Comparison of ENCODE assay signal across 8 cellular contexts in genomic region chr16:18561727-18562314, GRCh38. TPM values are rescaled to one million over a fixed set of nuclear protein-coding genes. Genes with fewer than 3 reads are reported as not detected.
DNase-seq lines count a peak whose midpoint lies in the region; ATAC-seq and TF ChIP-seq lines count a peak whose summit lies in the region.
"Not testable (repeated sequence)": the region's sequence is repeated elsewhere in the genome, so short reads cannot be mapped to it uniquely, and the experiment has no call there.

TSS of gene NOMO2 (minus strand) at chr16:18562097. CDS start at chr16:18562040, 57 bp downstream.

- POLR2A ChIA-PET in CD4-positive, alpha-beta memory T cell (lab: Charles Lee; ENCODE audit: partially characterized antibody) = not testable (repeated sequence)
- POLR2A ChIA-PET in T-cell (lab: Charles Lee) = interaction anchor here in 1 of 2 donors (0.6 kb wide), 1 partner anchor 1307 kb away, joined by 3 read pairs; no protein-coding TSS in a partner anchor

- H3K9me3 ChIP-seq in CD4-positive, alpha-beta memory T cell (ENCODE audit: control insufficient read depth in 1 of 2, low read length in 2 of 2) = not testable (repeated sequence)

- CTCF ChIA-PET in CD4-positive, alpha-beta memory T cell (lab: Charles Lee; ENCODE audit: partially characterized antibody) = not testable (repeated sequence)
- CTCF ChIA-PET in T-cell (lab: Charles Lee) = interaction anchor here in 1 of 2 donors (0.6 kb wide), 1 partner anchor 956 kb away, joined by 8 read pairs; no protein-coding TSS in a partner anchor

- H3K36me3 Mint-ChIP-seq in CD4-positive, alpha-beta memory T cell; T-cell; nephron progenitor cell (ENCODE audit: low read depth): not testable (repeated sequence)

- H3K9me3 Mint-ChIP-seq in CD4-positive, alpha-beta memory T cell; T-cell; nephron progenitor cell: not testable (repeated sequence)

- H3K4me3 Mint-ChIP-seq in CD4-positive, alpha-beta memory T cell = peak within 1 kb of the TSS in 7 of 8 donors; percentile 36 to 82 (median 69)
- peak within 1 kb of the TSS; percentile 57 to 62 (median 61) for H3K4me3 Mint-ChIP-seq in T-cell
- H3K4me3 Mint-ChIP-seq in nephron progenitor cell = peak within 1 kb of the TSS; percentile 73

- TF ChIP-seq CTCF in foreskin fibroblast (IDR thresholded peaks at IDR 0.05; ENCODE audit: low read depth, low read length); nephron progenitor cell (IDR thresholded peaks at IDR 0.05): not testable (repeated sequence)

- H3K27ac Mint-ChIP-seq in CD4-positive, alpha-beta memory T cell = peak within 1 kb of the TSS in 3 of 7 donors; percentile 48 to 74 (median 60)
- H3K27ac Mint-ChIP-seq in T-cell, nephron progenitor cell: not testable (repeated sequence)

- H3K4me1 ChIP-seq in CD4-positive, alpha-beta memory T cell (ENCODE audit: insufficient read depth, low read length) = not testable (repeated sequence)

- intact Hi-C loops in CD4-positive, alpha-beta memory T cell (cut with micrococcal nuclease) = not testable (repeated sequence)

- peaks cover 10 to 17% (median 15%) of the 10 kb centered on the region in 4 donors for H3K4me1 Mint-ChIP-seq in CD4-positive, alpha-beta memory T cell
- peaks cover 6 to 16% (median 13%) of the 10 kb centered on the region in 3 donors for H3K4me1 Mint-ChIP-seq in T-cell
- H3K4me1 Mint-ChIP-seq in nephron progenitor cell = not testable (repeated sequence)

- not testable (repeated sequence) for H3K27me3 ChIP-seq in CD4-positive, alpha-beta memory T cell (ENCODE audit: insufficient read depth, low read length)

- H3K27ac ChIP-seq in CD4-positive, alpha-beta memory T cell (ENCODE audit: low read depth, low read length) = peak within 1 kb of the TSS; percentile 49

- peak; percentile 94 to 99 (median 96) for DNase-seq in CD4-positive, alpha-beta memory T cell
- DNase-seq in T-cell (peak; percentile 71 to 98 (median 92)), nephron progenitor cell (peak; percentile 90)
- peak; percentile 94 for DNase-seq in activated naive CD4-positive, alpha-beta T cell treated with Interleukin-2 at 50 U/mL for 16 hours
- not testable (repeated sequence) for DNase-seq in foreskin fibroblast
- peak; percentile 87 to 92 for DNase-seq in stimulated activated CD8-positive, alpha-beta memory T cell treated with anti-CD3 and anti-CD28 coated beads, Interleukin-15, amount 100 ng/mL, for 4 hours (ENCODE audit: low read depth in 2 of 2)

- ATAC-seq in GM21390 (IDR thresholded peaks at IDR 0.05; ENCODE audit: unreplicated experiment) = peak; percentile 97
- ATAC-seq in HG03432 (IDR thresholded peaks at IDR 0.05; ENCODE audit: unreplicated experiment) = peak; percentile 95
- ATAC-seq in T-cell (replicated peaks in 1 of 4) = peak; percentile 94 to 96 (median 95)

- not testable (repeated sequence) for H3K4me3 ChIP-seq in CD4-positive, alpha-beta memory T cell (ENCODE audit: low read length in 2 of 2)
- H3K4me3 ChIP-seq in foreskin fibroblast (ENCODE audit: low read depth in 1 of 2, low read length in 2 of 2) = peak within 1 kb of the TSS; percentile 44 to 56

- H3K27me3 Mint-ChIP-seq in CD4-positive, alpha-beta memory T cell; T-cell; nephron progenitor cell (ENCODE audit: low read depth, poor library complexity): not testable (repeated sequence)

- H3K36me3 ChIP-seq in CD4-positive, alpha-beta memory T cell (ENCODE audit: insufficient read depth, low read length) = not testable (repeated sequence)

RNA-seq across cellular contexts. Expression of gene NOMO2, which starts in this region (rescaled TPM):
- 100 to 1,000 TPM; 104 to 115 TPM for total RNA-seq in CD4-positive, alpha-beta memory T cell
- polyA plus RNA-seq in CD4-positive, alpha-beta memory T cell = 10 to 100 TPM; 77.9 to 81.7 TPM
- total RNA-seq in T-cell = 10 to 100 TPM; 47.1 to 96.3 (median 83.5) TPM
